In genomic region chr10:116720241-116721047, GRCh38 we compare ENCODE assay signal across 24 cellular contexts. TPM values are rescaled to one million over a fixed set of nuclear protein-coding genes. Genes with fewer than 3 reads are reported as not detected.
DNase-seq lines count a peak whose midpoint lies in the region; ATAC-seq lines count a peak whose summit lies in the region.
"Had no signal": no experiment of that assay in that cellular context is flagged by ENCODE, and none has a peak within 500 bp of the region (broad histone marks: within the 10 kb centered on the region; RNA-seq: fewer than 3 reads in every experiment).

No MANE protein-coding gene starts in this region.

- H3K27me3 Mint-ChIP-seq in T-helper 17 cell, result peaks cover 73% of the 10 kb centered on the region
- H3K27me3 Mint-ChIP-seq: activated B cell treated with CpG ODN at 0.5 μM for 24 hours, type B pancreatic cell had no signal

- in situ Hi-C loops in Caki2 (cut with HindIII; ENCODE audit: low pct_unique_long_range_greater_than_20kb, low sequenced_read_pairs), result no loop called here

- intact Hi-C loops in left colon (cut with DNase I, micrococcal nuclease), result no loop called here

- H3K27ac Mint-ChIP-seq in T-helper 17 cell, result peak overlapping the region; percentile 21
- H3K27ac Mint-ChIP-seq: activated B cell treated with CpG ODN at 0.5 μM for 24 hours; activated CD8-positive, alpha-beta T cell treated with anti-CD3 and anti-CD28 coated beads for 36 hours; activated naive CD4-positive, alpha-beta T cell treated with anti-CD3 and anti-CD28 coated beads, Interleukin-2, amount 50 U/mL, for 72 hours had no signal

- H3K36me3 Mint-ChIP-seq in T-helper 17 cell (ENCODE audit: low read depth), result no peaks in the 10 kb centered on the region
- H3K36me3 Mint-ChIP-seq: activated naive CD4-positive, alpha-beta T cell treated with anti-CD3 and anti-CD28 coated beads, Interleukin-2, amount 50 U/mL, for 72 hours; brain; CD8-positive, alpha-beta memory T cell; type B pancreatic cell had no signal

- ATAC-seq in T-helper 17 cell (no peak), left colon (peak; percentile 79), GM21360 (IDR thresholded peaks at IDR 0.05; ENCODE audit: unreplicated experiment) (no peak), GM21717 (IDR thresholded peaks at IDR 0.05; ENCODE audit: unreplicated experiment) (no peak)
- ATAC-seq: activated CD8-positive, alpha-beta T cell treated with anti-CD3 and anti-CD28 coated beads for 36 hours; activated naive CD4-positive, alpha-beta T cell treated with anti-CD3 and anti-CD28 coated beads, Interleukin-2, amount 50 U/mL, for 72 hours; activated T-cell treated with anti-CD3 and anti-CD28 coated beads, Interleukin-2, amount 50 U/mL, for 4 hours; foreskin keratinocyte had no signal

- H3K9me3 ChIP-seq in T-helper 17 cell (ENCODE audit: control insufficient read depth, low read length, poor library complexity, severe bottlenecking), result no peaks in the 10 kb centered on the region

- DNase-seq in Caki2 (ENCODE audit: low read depth), result peak; percentile 46
- DNase-seq in T-helper 17 cell, result no peak
- DNase-seq in left colon, result peak in 1 of 2 donors; percentile 19
- DNase-seq in renal cortical epithelial cell (ENCODE audit: low read depth), result peak; percentile 65
- DNase-seq in putamen (ENCODE audit: low spot score), result no peak
- DNase-seq in NCI-H1092 treated with DMSO at 0.1 percent for 48 hours (lab: John Stamatoyannopoulos, UW), result no peak
- DNase-seq: activated B cell treated with CpG ODN at 0.5 μM for 24 hours; activated CD8-positive, alpha-beta T cell treated with anti-CD3 and anti-CD28 coated beads for 36 hours; activated T-cell treated with anti-CD3 and anti-CD28 coated beads, Interleukin-2, amount 50 U/mL, for 4 hours; CD8-positive, alpha-beta memory T cell; cortex of kidney; EL; foreskin keratinocyte; Karpas-422; NCI-H2107; NCI-H526 treated with DMSO at 0.1 percent for 48 hours; posterior cingulate gyrus; SIG-M5; stimulated activated naive CD4-positive, alpha-beta T cell treated with Interleukin-2 at 50 U/mL for 16 hours had no signal

- H3K4me1 Mint-ChIP-seq in T-helper 17 cell, result peaks cover 34% of the 10 kb centered on the region
- H3K4me1 Mint-ChIP-seq: activated B cell treated with CpG ODN at 0.5 μM for 24 hours had no signal

- no peak overlapping the region for H3K4me3 Mint-ChIP-seq in T-helper 17 cell
- H3K4me3 Mint-ChIP-seq: activated B cell treated with CpG ODN at 0.5 μM for 24 hours; activated CD8-positive, alpha-beta T cell treated with anti-CD3 and anti-CD28 coated beads for 36 hours; activated T-cell treated with anti-CD3 and anti-CD28 coated beads, Interleukin-2, amount 50 U/mL, for 4 hours; CD8-positive, alpha-beta memory T cell; type B pancreatic cell had no signal

RNA-seq across cellular contexts. Expression of gene HSPA12A, which starts 21.9 kb away (rescaled TPM):
- 18.1 and 23.4 TPM in 2 replicates for total RNA-seq in Caki2 (2014; rRNA removed; shearing (Covaris generic); ENCODE audit: low replicate concordance)
- total RNA-seq in T-helper 17 cell (under 1 TPM; 0.37 to 0.62 TPM), left colon (1 to 10 TPM; 6.6 to 7.2 TPM), renal cortical epithelial cell (24.7 and 79.5 TPM in 2 replicates)

Comparison
In these comparisons a context has a peak if more than half of its experiments do, and no peak if none do; other contexts are left out.
1. DNase-seq: peak in Caki2 (single experiment) and renal cortical epithelial cell (single experiment); none in T-helper 17 cell (0 of 3), putamen (single experiment) and NCI-H1092 treated with DMSO at 0.1 percent for 48 hours (single experiment).
2. RNA of gene HSPA12A, which starts 21.9 kb away (total RNA-seq): 24.7 to 79.5 TPM in renal cortical epithelial cell, 18.1 to 23.4 TPM in Caki2 and 6.6 to 7.2 TPM in left colon; 0.37 to 0.62 TPM in T-helper 17 cell; every median in the first group is over 4 times any median in the second.